8 cellular contexts compared by ENCODE assay signal in genomic region chr10:119207367-119207668, GRCh38. TPM values are rescaled to one million over a fixed set of nuclear protein-coding genes. Genes with fewer than 3 reads are reported as not detected.
DNase-seq lines count a peak whose midpoint lies in the region; ATAC-seq, FAIRE-seq and TF ChIP-seq lines count a peak whose summit lies in the region.

Gene GRK5 (plus strand): TSS chr10:119207571. CDS start chr10:119207918, 347 bp downstream.

- H3K4me3 ChIP-seq in pancreas, result peak within 1 kb of the TSS; percentile 74 to 98 (median 82)
- peak within 1 kb of the TSS in 2 of 3 donors; percentile 51 to 63 for H3K4me3 ChIP-seq in thyroid gland (replicated peaks in 1 of 3)

- 0 to 1% methylated on average over 19 to 34 of the region's 34 CpGs for WGBS in pancreas, 2 donors
- 0 to 7% methylated on average over 3 to 15 of the region's 34 CpGs for WGBS in thyroid gland, 2 donors

- peak within 1 kb of the TSS; percentile 88 to 97 (median 94) for H3K27ac ChIP-seq in pancreas
- peak within 1 kb of the TSS; percentile 92 to 97 (median 95) for H3K27ac ChIP-seq in thyroid gland

- H3K36me3 ChIP-seq in pancreas (no peaks in the 10 kb centered on the region), thyroid gland (no peaks in the 10 kb centered on the region)

- TF ChIP-seq POLR2A in thyroid gland (IDR thresholded peaks at IDR 0.05), result peak in 1 of 2 donors; percentile 86

- FAIRE-seq in pancreas (lab: Jason Lieb, UNC), result no peak

- TF ChIP-seq CTCF in GM10266 (IDR thresholded peaks at IDR 0.05; ENCODE audit: control insufficient read depth, insufficient read depth, low read depth, missing control alignments) (no peak), pancreas (IDR thresholded peaks at IDR 0.05) (no peak), thyroid gland (IDR thresholded peaks at IDR 0.05) (no peak)

- DNase-seq in GM10266 (ENCODE audit: extremely low spot score), result peak; percentile 99
- peak; percentile 77 for DNase-seq in NCI-H1105 treated with DMSO at 0.1 percent for 48 hours (lab: John Stamatoyannopoulos, UW)
- DNase-seq in SW 1271 (lab: John Stamatoyannopoulos, UW), result peak; percentile 71 to 86
- peak; percentile 85 for DNase-seq in activated naive CD8-positive, alpha-beta T cell treated with anti-CD3 and anti-CD28 coated beads, Interleukin-2, amount 50 U/mL, for 16 hours (ENCODE audit: low read depth, low spot score)
- peak; percentile 99 for DNase-seq in Right ventricle myocardium inferior (ENCODE audit: missing footprints)
- peak; percentile 90 to 97 (median 92) for DNase-seq in pancreas
- peak; percentile 95 to 96 for DNase-seq in thyroid gland

- no peaks in the 10 kb centered on the region for H3K9me3 ChIP-seq in pancreas
- no peaks in the 10 kb centered on the region for H3K9me3 ChIP-seq in thyroid gland

- intact Hi-C loops in Right ventricle myocardium inferior (cut with DNase I) (loop anchor here (2.0 to 5.0 kb wide), 5 partner anchors 93 to 445 kb away; partner anchors contain the start of genes BAG3 and RGS10), pancreas (cut with DNase I) (loop anchor here in 2 of 3 donors (10.0 kb wide), 1 partner anchor 207 kb away; no protein-coding TSS in a partner anchor), thyroid gland (cut with DNase I) (loop anchor here (2.0 to 5.0 kb wide), 2 partner anchors 110 to 207 kb away; no protein-coding TSS in a partner anchor)

- H3K4me1 ChIP-seq in pancreas (peaks cover 0 to 25% (median 0%) of the 10 kb centered on the region in 3 donors), thyroid gland (peaks cover 33% of the 10 kb centered on the region in 2 donors)

- H3K27me3 ChIP-seq in pancreas (no peaks in the 10 kb centered on the region), thyroid gland (no peaks in the 10 kb centered on the region)

- ATAC-seq in HG02642 (IDR thresholded peaks at IDR 0.05; ENCODE audit: poor library complexity, unreplicated experiment) (peak; percentile 80), Right ventricle myocardium inferior (peak; percentile 96), pancreas (peak; percentile 91 to 97 (median 94))

RNA-seq across cellular contexts. Expression of gene GRK5, which starts in this region (rescaled TPM):
- total RNA-seq in Right ventricle myocardium inferior, result 48.6 TPM
- total RNA-seq in pancreas, result 1 to 10 TPM; 1.4 to 4.1 (median 2.2) TPM
- 1 to 10 TPM; 2.3 to 6.0 TPM for polyA plus RNA-seq in pancreas
- total RNA-seq in thyroid gland, result 10 to 100 TPM in 3 of 4 donors, 1 to 10 TPM in 1; 9.2 to 27.3 (median 15.0) TPM

Comparison
In these comparisons a context has a peak if more than half of its experiments do, and no peak if none do; other contexts are left out.
1. Peak in every context shown above with its lines: DNase-seq, ATAC-seq, H3K4me3 ChIP-seq and H3K27ac ChIP-seq.